12 cellular contexts compared by ENCODE assay signal in the genomic region with DNA sequence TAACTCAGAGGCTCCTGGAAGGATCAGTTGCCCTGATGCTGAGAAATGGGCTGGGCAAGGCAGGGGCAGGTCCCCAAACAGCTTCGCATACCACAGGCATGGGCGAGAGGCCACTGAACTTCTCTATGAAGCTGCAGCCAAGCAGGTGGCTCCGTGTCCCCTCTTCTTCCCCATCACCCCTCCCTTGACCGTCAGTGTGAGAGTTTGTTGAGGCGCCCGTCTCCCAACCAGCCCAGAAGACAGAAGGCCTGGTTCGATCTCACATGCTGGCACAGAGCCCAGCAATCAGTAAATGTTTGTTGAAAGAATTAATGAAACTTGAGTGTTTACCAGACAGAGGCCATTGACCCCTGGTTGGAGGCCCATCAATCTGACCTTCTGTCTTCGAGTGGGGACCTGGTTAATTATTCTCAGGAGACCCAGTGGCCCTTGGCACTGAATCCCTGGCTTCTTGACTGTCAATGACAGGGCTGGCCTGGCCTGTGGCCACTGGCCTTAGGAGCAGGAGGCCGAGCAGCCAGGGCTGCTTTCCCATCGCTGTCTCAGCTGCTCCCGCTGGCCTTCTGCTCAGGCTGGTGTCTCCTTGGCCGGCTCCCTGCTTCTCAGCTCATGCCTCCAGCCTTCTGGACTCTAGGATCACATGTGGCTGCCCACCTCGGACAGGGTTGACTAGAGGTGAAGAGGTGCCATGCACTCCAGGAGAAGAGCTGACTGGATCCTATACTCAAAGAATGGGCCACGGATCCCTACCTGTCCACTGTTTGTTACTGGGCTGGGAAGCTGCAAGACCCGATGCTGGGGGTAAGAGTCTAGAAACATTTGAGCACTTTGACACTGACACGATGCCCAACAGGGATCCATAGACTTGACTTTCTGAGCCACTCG.
DNase-seq lines count a peak whose midpoint lies in the region; ATAC-seq and TF ChIP-seq lines count a peak whose summit lies in the region.
"Had no signal": no experiment of that assay in that cellular context is flagged by ENCODE, and none has a peak within 500 bp of the region (broad histone marks: within the 10 kb centered on the region; RNA-seq: fewer than 3 reads in every experiment).

No MANE protein-coding gene starts in this region.

- H3K27me3 Mint-ChIP-seq in progenitor cell of endocrine pancreas = peaks cover 53% of the 10 kb centered on the region

- DNase-seq in G401 (ENCODE audit: low spot score) (peak; percentile 69), NCI-H774 (lab: John Stamatoyannopoulos, UW) (peak; percentile 12), glomerular visceral epithelial cell (ENCODE audit: extremely low spot score) (peak; percentile 42), progenitor cell of endocrine pancreas (ENCODE audit: low spot score, unreplicated experiment) (no peak), D341Med (ENCODE audit: low spot score) (no peak), activated gamma-delta T cell (lab: John Stamatoyannopoulos, UW) (no peak)
- DNase-seq: activated CD4-positive, CD25-positive, alpha-beta regulatory T cell treated with anti-CD3 and anti-CD28 coated beads, Interleukin-2, amount 50 U/mL, for 72 hours; NCI-H2029; stimulated activated naive CD4-positive, alpha-beta T cell treated with Interleukin-2 at 50 U/mL for 16 hours had no signal

- peak overlapping the region; percentile 56 for H3K27ac Mint-ChIP-seq in progenitor cell of endocrine pancreas

- in situ Hi-C loops in G401 (cut with HindIII; ENCODE audit: low sequenced_read_pairs) = no loop called here

- no peaks in the 10 kb centered on the region for H3K36me3 Mint-ChIP-seq in progenitor cell of endocrine pancreas (ENCODE audit: insufficient read depth)

- peaks cover 35% of the 10 kb centered on the region for H3K4me1 Mint-ChIP-seq in progenitor cell of endocrine pancreas (ENCODE audit: low read depth)

- no peak overlapping the region for H3K4me3 Mint-ChIP-seq in progenitor cell of endocrine pancreas (ENCODE audit: low read depth)

- no peak for ATAC-seq in activated CD4-positive, CD25-positive, alpha-beta regulatory T cell treated with anti-CD3 and anti-CD28 coated beads, Interleukin-2, amount 50 U/mL, for 24 hours
- no peak for ATAC-seq in HG03342 (IDR thresholded peaks at IDR 0.05; ENCODE audit: unreplicated experiment)
- ATAC-seq: K562 had no signal

- TF ChIP-seq CTCF in progenitor cell of endocrine pancreas (IDR thresholded peaks at IDR 0.05; ENCODE audit: unreplicated experiment) = no peak

- H3K9me3 Mint-ChIP-seq in progenitor cell of endocrine pancreas (ENCODE audit: low read depth) = no peaks in the 10 kb centered on the region

Comparison
In these comparisons a context has a peak if more than half of its experiments do, and no peak if none do; other contexts are left out.
1. DNase-seq: peak in G401 (single experiment), NCI-H774 (single experiment) and glomerular visceral epithelial cell (single experiment); none in progenitor cell of endocrine pancreas (single experiment), D341Med (single experiment) and activated gamma-delta T cell (single experiment).